Comparison of ENCODE assay signal across 35 cellular contexts in the genomic region with DNA sequence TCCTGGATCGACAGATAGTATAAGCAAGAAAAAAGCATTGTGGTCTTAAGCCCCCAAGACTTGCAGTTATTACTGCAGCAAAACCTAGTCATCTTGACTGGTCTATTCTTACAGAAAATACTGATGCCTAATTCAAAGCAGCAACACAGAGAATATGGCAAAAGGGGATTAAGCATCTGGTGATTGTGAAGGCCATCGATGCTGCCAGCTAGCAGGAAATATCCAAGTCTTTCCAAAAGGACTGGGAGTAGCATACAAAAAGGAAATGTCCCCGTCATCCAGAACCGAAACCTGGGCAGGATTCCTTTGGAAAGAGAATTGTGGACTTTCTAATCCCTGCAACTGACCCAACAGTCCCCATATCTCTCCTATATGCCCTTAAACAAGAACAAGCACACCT.
"Had no signal": no experiment of that assay in that cellular context is flagged by ENCODE, and none has a peak within 500 bp of the region (broad histone marks: within the 10 kb centered on the region; RNA-seq: fewer than 3 reads in every experiment).

No MANE protein-coding gene starts in this region.

- H3K36me3 Mint-ChIP-seq: activated CD4-positive, alpha-beta memory T cell treated with anti-CD3 and anti-CD28 coated beads for 36 hours; activated naive CD4-positive, alpha-beta T cell treated with anti-CD3 and anti-CD28 coated beads, Interleukin-2, amount 10 ng/mL, durations not matched to agents 7 days and 5 days; activated naive CD4-positive, alpha-beta T cell treated with anti-CD3 and anti-CD28 coated beads, Interleukin-2, amount 50 U/mL, for 24 hours; activated naive CD8-positive, alpha-beta T cell; activated naive CD8-positive, alpha-beta T cell treated with anti-CD3 and anti-CD28 coated beads, Interleukin-2, amount 10 ng/mL, durations not matched to agents 7 days and 5 days had no signal

- H3K27ac Mint-ChIP-seq: activated B cell treated with CpG ODN at 0.5 μM for 24 hours; activated CD4-positive, alpha-beta memory T cell treated with anti-CD3 and anti-CD28 coated beads for 36 hours; activated CD4-positive, alpha-beta T cell treated with anti-CD3 and anti-CD28 coated beads, Interleukin-2, amount 10 ng/mL, durations not matched to agents 24 days and 14 days; activated CD8-positive, alpha-beta T cell treated with anti-CD3 and anti-CD28 coated beads for 36 hours; activated naive CD4-positive, alpha-beta T cell treated with anti-CD3 and anti-CD28 coated beads, Interleukin-2, amount 10 ng/mL, durations not matched to agents 7 days and 5 days; activated naive CD4-positive, alpha-beta T cell treated with anti-CD3 and anti-CD28 coated beads, Interleukin-2, amount 50 U/mL, for 24 hours; activated naive CD8-positive, alpha-beta T cell; activated naive CD8-positive, alpha-beta T cell treated with anti-CD3 and anti-CD28 coated beads, Interleukin-2, amount 10 ng/mL, durations not matched to agents 7 days and 5 days; activated naive CD8-positive, alpha-beta T cell treated with anti-CD3 and anti-CD28 coated beads, Interleukin-2, amount 50 U/mL, for 24 hours; activated T-cell treated with anti-CD3 and anti-CD28 coated beads, Interleukin-2, amount 50 U/mL, for 72 hours; activated T-helper 1 cell treated with anti-CD3 and anti-CD28 coated beads, Interleukin-12 subunit alpha, Interleukin-12 subunit beta, Interleukin-2, Interleukin-4 antibody, amounts not matched to agents 30 ng/mL and 10 ng/mL and 1 ng/mL, durations not matched to agents 14 hours and 24 hours and 36 hours; activated T-helper 2 cell treated with anti-CD3 and anti-CD28 coated beads, Interferon-gamma antibody, Interleukin-2, Interleukin-4, amounts not matched to agents 10 μg/mL and 5 μg/mL and 100 μg/mL, durations not matched to agents 14 hours and 24 hours and 36 hours; T-helper 1 cell treated with Interleukin-12 subunit alpha and Interleukin-12 subunit beta and Interleukin-4 antibody, amounts not matched to agents 30 μg/mL and 1 μg/mL, for 36 hours; T-helper 2 cell treated with Interferon-gamma antibody and Interleukin-4, amounts not matched to agents 5 μg/mL and 100 μg/mL, for 36 hours had no signal

- H3K27ac ChIP-seq: body of pancreas, brain microvascular endothelial cell, breast epithelium, VCaP had no signal

- H3K4me1 ChIP-seq: body of pancreas, breast epithelium had no signal

- H3K36me3 ChIP-seq: brain microvascular endothelial cell, breast epithelium had no signal

- H3K4me3 ChIP-seq: body of pancreas, breast epithelium had no signal

- H3K27me3 Mint-ChIP-seq: activated CD4-positive, alpha-beta memory T cell treated with anti-CD3 and anti-CD28 coated beads for 36 hours; activated CD4-positive, alpha-beta T cell treated with anti-CD3 and anti-CD28 coated beads, Interleukin-2, amount 10 ng/mL, durations not matched to agents 24 days and 14 days; activated CD8-positive, alpha-beta T cell treated with anti-CD3 and anti-CD28 coated beads for 36 hours; activated naive CD4-positive, alpha-beta T cell treated with anti-CD3 and anti-CD28 coated beads, Interleukin-2, amount 10 ng/mL, durations not matched to agents 7 days and 5 days; activated naive CD4-positive, alpha-beta T cell treated with anti-CD3 and anti-CD28 coated beads, Interleukin-2, amount 50 U/mL, for 24 hours; activated naive CD8-positive, alpha-beta T cell; activated naive CD8-positive, alpha-beta T cell treated with anti-CD3 and anti-CD28 coated beads, Interleukin-2, amount 10 ng/mL, durations not matched to agents 7 days and 5 days; activated naive CD8-positive, alpha-beta T cell treated with anti-CD3 and anti-CD28 coated beads, Interleukin-2, amount 50 U/mL, for 24 hours had no signal

- H3K4me1 Mint-ChIP-seq: activated CD4-positive, alpha-beta T cell treated with anti-CD3 and anti-CD28 coated beads, Interleukin-2, amount 10 ng/mL, durations not matched to agents 24 days and 14 days; activated naive CD8-positive, alpha-beta T cell treated with anti-CD3 and anti-CD28 coated beads, Interleukin-2, amount 10 ng/mL, durations not matched to agents 7 days and 5 days had no signal

- H3K9me3 ChIP-seq: body of pancreas, breast epithelium had no signal

- H3K9me3 Mint-ChIP-seq: activated B cell treated with CpG ODN at 0.5 μM for 24 hours; activated CD4-positive, alpha-beta memory T cell treated with anti-CD3 and anti-CD28 coated beads for 36 hours; activated CD4-positive, alpha-beta T cell treated with anti-CD3 and anti-CD28 coated beads, Interleukin-2, amount 10 ng/mL, durations not matched to agents 24 days and 14 days; activated CD8-positive, alpha-beta T cell treated with anti-CD3 and anti-CD28 coated beads for 36 hours; activated naive CD4-positive, alpha-beta T cell treated with anti-CD3 and anti-CD28 coated beads, Interleukin-2, amount 10 ng/mL, durations not matched to agents 7 days and 5 days; activated naive CD4-positive, alpha-beta T cell treated with anti-CD3 and anti-CD28 coated beads, Interleukin-2, amount 50 U/mL, for 24 hours; activated naive CD8-positive, alpha-beta T cell treated with anti-CD3 and anti-CD28 coated beads, Interleukin-2, amount 10 ng/mL, durations not matched to agents 7 days and 5 days; activated naive CD8-positive, alpha-beta T cell treated with anti-CD3 and anti-CD28 coated beads, Interleukin-2, amount 50 U/mL, for 24 hours; activated T-cell treated with anti-CD3 and anti-CD28 coated beads, Interleukin-2, amount 50 U/mL, for 4 hours; activated T-cell treated with anti-CD3 and anti-CD28 coated beads, Interleukin-2, amount 50 U/mL, for 72 hours; activated T-helper 1 cell treated with anti-CD3 and anti-CD28 coated beads, Interleukin-12 subunit alpha, Interleukin-12 subunit beta, Interleukin-2, Interleukin-4 antibody, amounts not matched to agents 30 ng/mL and 10 ng/mL and 1 ng/mL, durations not matched to agents 14 hours and 24 hours and 36 hours; activated T-helper 2 cell treated with anti-CD3 and anti-CD28 coated beads, Interferon-gamma antibody, Interleukin-2, Interleukin-4, amounts not matched to agents 10 μg/mL and 5 μg/mL and 100 μg/mL, durations not matched to agents 14 hours and 24 hours and 36 hours; T-helper 1 cell treated with Interleukin-12 subunit alpha and Interleukin-12 subunit beta and Interleukin-4 antibody, amounts not matched to agents 30 μg/mL and 1 μg/mL, for 36 hours; T-helper 2 cell treated with Interferon-gamma antibody and Interleukin-4, amounts not matched to agents 5 μg/mL and 100 μg/mL, for 36 hours had no signal

- H3K4me3 Mint-ChIP-seq: activated B cell treated with CpG ODN at 0.5 μM for 24 hours; activated CD4-positive, alpha-beta memory T cell treated with anti-CD3 and anti-CD28 coated beads for 36 hours; activated CD4-positive, alpha-beta T cell treated with anti-CD3 and anti-CD28 coated beads, Interleukin-2, amount 10 ng/mL, durations not matched to agents 24 days and 14 days; activated CD8-positive, alpha-beta T cell treated with anti-CD3 and anti-CD28 coated beads for 36 hours; activated naive CD4-positive, alpha-beta T cell treated with anti-CD3 and anti-CD28 coated beads, Interleukin-2, amount 10 ng/mL, durations not matched to agents 7 days and 5 days; activated naive CD4-positive, alpha-beta T cell treated with anti-CD3 and anti-CD28 coated beads, Interleukin-2, amount 50 U/mL, for 24 hours; activated naive CD8-positive, alpha-beta T cell; activated naive CD8-positive, alpha-beta T cell treated with anti-CD3 and anti-CD28 coated beads, Interleukin-2, amount 10 ng/mL, durations not matched to agents 7 days and 5 days; activated naive CD8-positive, alpha-beta T cell treated with anti-CD3 and anti-CD28 coated beads, Interleukin-2, amount 50 U/mL, for 24 hours; activated T-cell treated with anti-CD3 and anti-CD28 coated beads, Interleukin-2, amount 50 U/mL, for 4 hours; activated T-cell treated with anti-CD3 and anti-CD28 coated beads, Interleukin-2, amount 50 U/mL, for 72 hours; activated T-helper 1 cell treated with anti-CD3 and anti-CD28 coated beads, Interleukin-12 subunit alpha, Interleukin-12 subunit beta, Interleukin-2, Interleukin-4 antibody, amounts not matched to agents 30 ng/mL and 10 ng/mL and 1 ng/mL, durations not matched to agents 14 hours and 24 hours and 36 hours; T-helper 1 cell treated with Interleukin-12 subunit alpha and Interleukin-12 subunit beta and Interleukin-4 antibody, amounts not matched to agents 30 μg/mL and 1 μg/mL, for 36 hours; T-helper 2 cell treated with Interferon-gamma antibody and Interleukin-4, amounts not matched to agents 5 μg/mL and 100 μg/mL, for 36 hours had no signal

- ATAC-seq: activated CD8-positive, alpha-beta T cell treated with anti-CD3 and anti-CD28 coated beads for 36 hours; activated naive CD8-positive, alpha-beta T cell treated with anti-CD3 and anti-CD28 coated beads, Interleukin-2, amount 50 U/mL, for 24 hours; activated T-cell treated with anti-CD3 and anti-CD28 coated beads, Interleukin-2, amount 50 U/mL, for 4 hours; activated T-cell treated with anti-CD3 and anti-CD28 coated beads, Interleukin-2, amount 50 U/mL, for 72 hours; body of pancreas had no signal

- H3K27me3 ChIP-seq: body of pancreas, brain microvascular endothelial cell, breast epithelium had no signal

- DNase-seq: activated B cell treated with CpG ODN at 0.5 μM for 24 hours; activated CD4-positive, alpha-beta memory T cell treated with anti-CD3 and anti-CD28 coated beads for 36 hours; activated CD4-positive, alpha-beta T cell treated with anti-CD3 and anti-CD28 coated beads for 4 hours; activated CD4-positive, alpha-beta T cell treated with anti-CD3 and anti-CD28 coated beads, Interleukin-2, amount 10 ng/mL, durations not matched to agents 24 days and 14 days; activated CD4-positive, alpha-beta T cell treated with anti-CD3 and anti-CD28 coated beads, Interleukin-2, amount 50 U/mL, for 1 hour; activated CD4-positive, alpha-beta T cell treated with anti-CD3 and anti-CD28 coated beads, Interleukin-2, amount 50 U/mL, for 4 hours; activated CD4-positive, CD25-positive, alpha-beta regulatory T cell treated with anti-CD3 and anti-CD28 coated beads, Interleukin-2, amount 50 U/mL, for 72 hours; activated CD8-positive, alpha-beta memory T cell treated with anti-CD3 and anti-CD28 coated beads, Interleukin-2, amount 50 U/mL, for 4 hours; activated CD8-positive, alpha-beta T cell treated with anti-CD3 and anti-CD28 coated beads for 36 hours; activated effector memory CD4-positive, alpha-beta T cell treated with Interleukin-2 at 50 U/mL for 16 hours; activated gamma-delta T cell; activated naive CD4-positive, alpha-beta T cell treated with anti-CD3 and anti-CD28 coated beads, Interleukin-2, amount 10 ng/mL, durations not matched to agents 7 days and 5 days; activated naive CD4-positive, alpha-beta T cell treated with Interleukin-2 at 50 U/mL for 16 hours; activated naive CD8-positive, alpha-beta T cell treated with anti-CD3 and anti-CD28 coated beads, Interleukin-2, amount 10 ng/mL, durations not matched to agents 7 days and 5 days; activated naive CD8-positive, alpha-beta T cell treated with anti-CD3 and anti-CD28 coated beads, Interleukin-2, amount 50 U/mL, for 24 hours; activated T-cell treated with anti-CD3 and anti-CD28 coated beads for 4 hours; activated T-cell treated with anti-CD3 and anti-CD28 coated beads, Interleukin-2, amount 50 U/mL, for 1 hour; activated T-cell treated with anti-CD3 and anti-CD28 coated beads, Interleukin-2, amount 50 U/mL, for 4 hours; activated T-cell treated with anti-CD3 and anti-CD28 coated beads, Interleukin-2, amount 50 U/mL, for 72 hours; amniotic stem cell; aorta; body of pancreas; brain microvascular endothelial cell; central memory CD4-positive, alpha-beta T cell; T-helper 1 cell; T-helper 2 cell; T-helper 9 cell had no signal
